Comparison of ENCODE assay signal across 8 cellular contexts in the genomic region with DNA sequence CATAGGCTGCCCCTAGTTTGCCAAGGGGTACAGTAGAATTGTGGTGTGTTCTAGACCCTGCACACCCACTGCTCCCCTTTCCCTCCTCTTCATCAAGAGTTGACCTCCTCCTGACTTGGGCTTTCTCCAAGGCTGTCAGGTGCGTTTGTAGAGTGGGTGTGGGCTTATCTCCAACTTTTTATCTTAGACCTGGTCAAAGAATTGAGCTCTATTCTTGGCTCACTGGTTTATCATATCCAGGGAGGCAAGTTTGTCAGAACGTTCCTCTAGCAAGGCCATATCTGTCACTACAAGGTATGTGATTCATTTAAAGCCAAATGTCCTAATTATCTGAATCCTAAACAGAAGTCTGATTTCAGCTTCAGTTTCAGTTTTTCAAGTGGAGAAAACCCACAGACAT.
DNase-seq lines count a peak whose midpoint lies in the region; ATAC-seq and TF ChIP-seq lines count a peak whose summit lies in the region.

No MANE protein-coding gene starts in this region.

- H3K9me3 ChIP-seq in BLaER1: no peaks in the 10 kb centered on the region
- no peaks in the 10 kb centered on the region for H3K9me3 ChIP-seq in naive thymus-derived CD4-positive, alpha-beta T cell (ENCODE audit: control insufficient read depth in 2 of 3, low read length in 3 of 3)

- peaks cover 99% of the 10 kb centered on the region for H4K20me1 ChIP-seq in BLaER1

- peaks cover 66% of the 10 kb centered on the region for H3K36me3 ChIP-seq in BLaER1
- H3K36me3 ChIP-seq in naive thymus-derived CD4-positive, alpha-beta T cell (ENCODE audit: control insufficient read depth in 2 of 3, insufficient read depth in 3 of 3, low read length in 3 of 3): no peaks in the 10 kb centered on the region

- peaks cover 0 to 15% (median 6%) of the 10 kb centered on the region in 5 donors for H3K36me3 Mint-ChIP-seq in naive thymus-derived CD4-positive, alpha-beta T cell

- H3K4me1 ChIP-seq in BLaER1: peaks cover 98% of the 10 kb centered on the region
- peaks cover 18 to 27% of the 10 kb centered on the region in 2 donors for H3K4me1 ChIP-seq in naive thymus-derived CD4-positive, alpha-beta T cell (ENCODE audit: control insufficient read depth in 2 of 2, insufficient read depth in 2 of 2, low read length in 2 of 2)

- H3K4me3 Mint-ChIP-seq in naive thymus-derived CD4-positive, alpha-beta T cell: peak overlapping the region; percentile 51 to 79 (median 66)

- peak overlapping the region; percentile 94 for H3K4me2 ChIP-seq in BLaER1

- no peaks in the 10 kb centered on the region for H3K27me3 Mint-ChIP-seq in naive thymus-derived CD4-positive, alpha-beta T cell

- POLR2A ChIA-PET in naive thymus-derived CD4-positive, alpha-beta T cell (lab: Charles Lee): interaction anchor here (0.9 kb wide), 1 partner anchor 71 kb away, joined by 3 read pairs; no protein-coding TSS in a partner anchor

- H3K9ac ChIP-seq in BLaER1: peak overlapping the region; percentile 46

- intact Hi-C loops in naive thymus-derived CD4-positive, alpha-beta T cell (cut with micrococcal nuclease): loop anchor here in 1 of 2 donors (1.0 to 2.0 kb wide), 2 partner anchors 10 to 16 kb away; no protein-coding TSS in a partner anchor

- CTCF ChIA-PET in naive thymus-derived CD4-positive, alpha-beta T cell (lab: Charles Lee): interaction anchor here (0.8 to 1.2 kb wide), 2 partner anchors 8 to 10 kb away, joined by 3 to 6 read pairs; no protein-coding TSS in a partner anchor

- H3K27ac ChIP-seq in BLaER1: peak overlapping the region; percentile 59
- peak overlapping the region; percentile 28; the same call in 1 of the 2 replicates for H3K27ac ChIP-seq in HL-60 (replicated peaks)
- peak overlapping the region; percentile 54 to 62 for H3K27ac ChIP-seq in coronary artery
- no peak overlapping the region for H3K27ac ChIP-seq in naive thymus-derived CD4-positive, alpha-beta T cell (ENCODE audit: low read depth, low read length)

- ATAC-seq in naive thymus-derived CD4-positive, alpha-beta T cell: no peak
- ATAC-seq in HG03159 (IDR thresholded peaks at IDR 0.05; ENCODE audit: unreplicated experiment): no peak

- TF ChIP-seq CTCF in HL-60 (IDR thresholded peaks at IDR 0.05; ENCODE audit: insufficient read depth, low read length): no peak
- TF ChIP-seq CTCF in coronary artery (IDR thresholded peaks at IDR 0.05): no peak

- H3K9me3 Mint-ChIP-seq in naive thymus-derived CD4-positive, alpha-beta T cell: no peaks in the 10 kb centered on the region

- H3K27me3 ChIP-seq in BLaER1 (no peaks in the 10 kb centered on the region), HL-60 (ENCODE audit: insufficient read depth, poor library complexity, severe bottlenecking) (no peaks in the 10 kb centered on the region)
- no peaks in the 10 kb centered on the region for H3K27me3 ChIP-seq in naive thymus-derived CD4-positive, alpha-beta T cell (ENCODE audit: control insufficient read depth in 2 of 2, insufficient read depth in 2 of 2, low read length in 2 of 2)

- H3K4me1 Mint-ChIP-seq in naive thymus-derived CD4-positive, alpha-beta T cell: peaks cover 42 to 98% (median 89%) of the 10 kb centered on the region in 7 donors

- H3K4me3 ChIP-seq in BLaER1 (peak overlapping the region; percentile 40), HL-60 (replicated peaks; ENCODE audit: insufficient read depth, low read length) (no peak overlapping the region), coronary artery (peak overlapping the region; percentile 60)
- no peak overlapping the region for H3K4me3 ChIP-seq in naive thymus-derived CD4-positive, alpha-beta T cell (ENCODE audit: low read length)

- peak overlapping the region in 6 of 9 donors; percentile 45 to 89 (median 58) for H3K27ac Mint-ChIP-seq in naive thymus-derived CD4-positive, alpha-beta T cell

- no peak for DNase-seq in HL-60 (ENCODE audit: low read depth in 1 of 2, low spot score in 1 of 2)
- no peak for DNase-seq in coronary artery (ENCODE audit: low spot score)
- no peak for DNase-seq in naive thymus-derived CD4-positive, alpha-beta T cell
- DNase-seq in NCI-H1436 treated with DMSO at 0.1 percent for 48 hours (lab: John Stamatoyannopoulos, UW): no peak
- no peak for DNase-seq in NCI-H1417 treated with DMSO at 0.1 percent for 48 hours (lab: John Stamatoyannopoulos, UW)
- DNase-seq in activated effector memory CD4-positive, alpha-beta T cell treated with Interleukin-2 at 50 U/mL for 16 hours: no peak

Comparison
In these comparisons a context has a peak if more than half of its experiments do, and no peak if none do; other contexts are left out.
1. H3K4me3 ChIP-seq: peak in BLaER1 (single experiment) and coronary artery (single experiment); none in HL-60 (single experiment) and naive thymus-derived CD4-positive, alpha-beta T cell (single experiment).